In genomic region chr18:29378739-29379138, GRCh38 we compare ENCODE assay signal across 24 cellular contexts.
"Had no signal": no experiment of that assay in that cellular context is flagged by ENCODE, and none has a peak within 500 bp of the region (broad histone marks: within the 10 kb centered on the region; RNA-seq: fewer than 3 reads in every experiment).

No MANE protein-coding gene starts in this region.

- H3K4me1 ChIP-seq: esophagus squamous epithelium, gastroesophageal sphincter, prostate gland, spleen, upper lobe of right lung had no signal

- H3K4me3 Mint-ChIP-seq: activated CD4-positive, alpha-beta memory T cell treated with anti-CD3 and anti-CD28 coated beads, Interleukin-2, amount 10 ng/mL, durations not matched to agents 7 days and 5 days; activated CD4-positive, alpha-beta T cell treated with anti-CD3 and anti-CD28 coated beads, Interleukin-2, amount 10 ng/mL, durations not matched to agents 24 days and 14 days; activated CD8-positive, alpha-beta memory T cell treated with anti-CD3 and anti-CD28 coated beads, Interleukin-2, amount 10 ng/mL, durations not matched to agents 7 days and 5 days; activated naive CD4-positive, alpha-beta T cell treated with anti-CD3 and anti-CD28 coated beads, Interleukin-2, amount 10 ng/mL, durations not matched to agents 7 days and 5 days; brain; effector memory CD8-positive, alpha-beta T cell; natural killer cell had no signal

- ATAC-seq: activated CD8-positive, alpha-beta memory T cell treated with anti-CD3 and anti-CD28 coated beads, Interleukin-2, amount 10 ng/mL, durations not matched to agents 7 days and 5 days; effector memory CD8-positive, alpha-beta T cell; gastroesophageal sphincter; left ventricle myocardium superior; natural killer cell; upper lobe of right lung had no signal

- H3K27me3 ChIP-seq: esophagus squamous epithelium, gastroesophageal sphincter, ovary, spleen, upper lobe of right lung had no signal

- H3K9me3 ChIP-seq: esophagus squamous epithelium, ovary, prostate gland, upper lobe of right lung had no signal

- H3K4me1 Mint-ChIP-seq: activated CD4-positive, alpha-beta memory T cell treated with anti-CD3 and anti-CD28 coated beads, Interleukin-2, amount 10 ng/mL, durations not matched to agents 7 days and 5 days; activated CD4-positive, alpha-beta T cell treated with anti-CD3 and anti-CD28 coated beads, Interleukin-2, amount 10 ng/mL, durations not matched to agents 24 days and 14 days; activated CD8-positive, alpha-beta memory T cell treated with anti-CD3 and anti-CD28 coated beads, Interleukin-2, amount 10 ng/mL, durations not matched to agents 7 days and 5 days; activated naive CD4-positive, alpha-beta T cell treated with anti-CD3 and anti-CD28 coated beads, Interleukin-2, amount 10 ng/mL, durations not matched to agents 7 days and 5 days; natural killer cell had no signal

- DNase-seq: activated CD4-positive, alpha-beta memory T cell treated with anti-CD3 and anti-CD28 coated beads, Interleukin-2, amount 10 ng/mL, durations not matched to agents 7 days and 5 days; activated CD4-positive, alpha-beta T cell treated with anti-CD3 and anti-CD28 coated beads, Interleukin-2, amount 10 ng/mL, durations not matched to agents 24 days and 14 days; activated CD8-positive, alpha-beta memory T cell treated with anti-CD3 and anti-CD28 coated beads, Interleukin-2, amount 10 ng/mL, durations not matched to agents 7 days and 5 days; activated effector memory CD4-positive, alpha-beta T cell treated with anti-CD3 and anti-CD28 coated beads, Interleukin-2, amount 50 U/mL, for 16 hours; activated naive CD4-positive, alpha-beta T cell treated with anti-CD3 and anti-CD28 coated beads, Interleukin-2, amount 10 ng/mL, durations not matched to agents 7 days and 5 days; activated T-cell treated with anti-CD3 and anti-CD28 coated beads for 4 hours; amygdala; central memory CD4-positive, alpha-beta T cell; effector memory CD8-positive, alpha-beta T cell; esophagus squamous epithelium; head of caudate nucleus; hypothalamus; left ventricle myocardium superior; midbrain; natural killer cell; ovary; spleen; stimulated activated CD4-positive, alpha-beta T cell treated with anti-CD3 and anti-CD28 coated beads, Interleukin-4, amount 100 ng/mL, for 1 hour; stimulated activated naive CD4-positive, alpha-beta T cell; upper lobe of right lung had no signal

- H3K4me3 ChIP-seq: esophagus squamous epithelium, gastroesophageal sphincter, ovary, prostate gland, spleen, upper lobe of right lung had no signal

- H3K27me3 Mint-ChIP-seq: activated CD4-positive, alpha-beta memory T cell treated with anti-CD3 and anti-CD28 coated beads, Interleukin-2, amount 10 ng/mL, durations not matched to agents 7 days and 5 days; activated CD4-positive, alpha-beta T cell treated with anti-CD3 and anti-CD28 coated beads, Interleukin-2, amount 10 ng/mL, durations not matched to agents 24 days and 14 days; activated CD8-positive, alpha-beta memory T cell treated with anti-CD3 and anti-CD28 coated beads, Interleukin-2, amount 10 ng/mL, durations not matched to agents 7 days and 5 days; activated naive CD4-positive, alpha-beta T cell treated with anti-CD3 and anti-CD28 coated beads, Interleukin-2, amount 10 ng/mL, durations not matched to agents 7 days and 5 days; effector memory CD8-positive, alpha-beta T cell had no signal

- FAIRE-seq: endothelial cell of umbilical vein had no signal

- H3K27ac ChIP-seq: esophagus squamous epithelium, gastroesophageal sphincter, ovary, prostate gland, spleen, upper lobe of right lung had no signal

- H3K27ac Mint-ChIP-seq: activated CD4-positive, alpha-beta memory T cell treated with anti-CD3 and anti-CD28 coated beads, Interleukin-2, amount 10 ng/mL, durations not matched to agents 7 days and 5 days; activated CD4-positive, alpha-beta T cell treated with anti-CD3 and anti-CD28 coated beads, Interleukin-2, amount 10 ng/mL, durations not matched to agents 24 days and 14 days; activated CD8-positive, alpha-beta memory T cell treated with anti-CD3 and anti-CD28 coated beads, Interleukin-2, amount 10 ng/mL, durations not matched to agents 7 days and 5 days; activated naive CD4-positive, alpha-beta T cell treated with anti-CD3 and anti-CD28 coated beads, Interleukin-2, amount 10 ng/mL, durations not matched to agents 7 days and 5 days; brain; effector memory CD8-positive, alpha-beta T cell; natural killer cell had no signal

- H3K36me3 ChIP-seq: esophagus squamous epithelium, gastroesophageal sphincter, ovary, prostate gland, spleen, upper lobe of right lung had no signal

- H3K36me3 Mint-ChIP-seq: activated CD8-positive, alpha-beta memory T cell treated with anti-CD3 and anti-CD28 coated beads, Interleukin-2, amount 10 ng/mL, durations not matched to agents 7 days and 5 days; activated naive CD4-positive, alpha-beta T cell treated with anti-CD3 and anti-CD28 coated beads, Interleukin-2, amount 10 ng/mL, durations not matched to agents 7 days and 5 days; brain; natural killer cell had no signal

- H3K9me3 Mint-ChIP-seq: activated CD4-positive, alpha-beta memory T cell treated with anti-CD3 and anti-CD28 coated beads, Interleukin-2, amount 10 ng/mL, durations not matched to agents 7 days and 5 days had no signal
